Comparison of ENCODE assay signal across 17 cellular contexts in the genomic region with DNA sequence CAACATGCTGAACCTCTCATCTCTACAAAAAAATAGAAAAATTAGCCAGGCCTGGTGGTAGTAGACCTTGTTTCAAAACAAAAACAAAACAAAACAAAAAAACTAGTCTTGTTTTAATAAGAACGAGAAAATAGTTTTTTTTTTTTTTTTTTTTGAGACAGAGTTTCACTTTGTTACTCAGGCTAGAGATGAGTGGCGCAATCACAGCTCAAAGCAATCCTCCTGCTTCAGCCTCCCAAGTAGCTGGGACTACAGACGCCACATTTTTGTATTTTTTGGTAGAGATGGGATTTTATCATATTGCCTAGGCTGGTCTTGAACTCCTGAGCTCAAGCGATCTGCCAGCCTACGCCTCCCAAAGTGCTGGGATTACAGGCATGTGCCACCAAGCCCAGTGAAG.
"Had no signal": no experiment of that assay in that cellular context is flagged by ENCODE, and none has a peak within 500 bp of the region (broad histone marks: within the 10 kb centered on the region; RNA-seq: fewer than 3 reads in every experiment).

No MANE protein-coding gene starts in this region.

- H3K9me3 ChIP-seq: heart right ventricle, left ventricle myocardium inferior, thoracic aorta, uterus had no signal

- H3K27me3 ChIP-seq: heart right ventricle, uterus had no signal

- DNase-seq: activated CD4-positive, alpha-beta T cell treated with anti-CD3 and anti-CD28 coated beads, Interleukin-2, amount 50 U/mL, for 1 hour; activated CD4-positive, CD25-positive, alpha-beta regulatory T cell; activated gamma-delta T cell treated with Interleukin-2 at 50 U/mL for 16 hours; activated naive CD8-positive, alpha-beta T cell treated with anti-CD3 and anti-CD28 coated beads, Interleukin-2, amount 10 ng/mL, durations not matched to agents 7 days and 5 days; activated T-cell treated with anti-CD3 and anti-CD28 coated beads, Interleukin-2, amount 50 U/mL, for 48 hours; aorta; heart right ventricle; islet precursor cell; left ventricle myocardium inferior; nephron progenitor cell; stimulated activated CD4-positive, alpha-beta T cell treated with anti-CD3 and anti-CD28 coated beads, Interleukin-4, amount 100 ng/mL, for 1 hour; stimulated activated CD8-positive, alpha-beta memory T cell treated with anti-CD3 and anti-CD28 coated beads, Interleukin-4, amount 100 ng/mL, for 48 hours; stimulated activated naive CD8-positive, alpha-beta T cell treated with anti-CD3 and anti-CD28 coated beads, Interleukin-15, amount 100 ng/mL, for 72 hours; uterus had no signal

- H3K4me1 ChIP-seq: left ventricle myocardium inferior, uterus had no signal

- ATAC-seq: heart right ventricle; stimulated activated naive CD8-positive, alpha-beta T cell treated with anti-CD3 and anti-CD28 coated beads, Interleukin-15, amount 100 ng/mL, for 72 hours had no signal

- FAIRE-seq: bronchial epithelial cell, frontal cortex had no signal

- H3K36me3 ChIP-seq: uterus had no signal

- H3K4me3 ChIP-seq: heart right ventricle, left ventricle myocardium inferior, thoracic aorta, uterus had no signal

- H3K27ac ChIP-seq: heart right ventricle, left ventricle myocardium inferior, thoracic aorta, uterus had no signal
